ENCODE assay signal across 29 cellular contexts in genomic region chr1:29482991-29483390, GRCh38.
"Had no signal": no experiment of that assay in that cellular context is flagged by ENCODE, and none has a peak within 500 bp of the region (broad histone marks: within the 10 kb centered on the region; RNA-seq: fewer than 3 reads in every experiment).

No MANE protein-coding gene starts in this region.

- ATAC-seq: activated CD4-positive, CD25-positive, alpha-beta regulatory T cell treated with anti-CD3 and anti-CD28 coated beads, Interleukin-2, amount 50 U/mL, for 24 hours; activated CD8-positive, alpha-beta T cell treated with anti-CD3 and anti-CD28 coated beads for 36 hours; activated T-cell treated with anti-CD3 and anti-CD28 coated beads, Interleukin-2, amount 50 U/mL, for 4 hours; activated T-helper 17 cell treated with anti-CD3 and anti-CD28 coated beads, Interleukin-2, amount 50 U/mL, for 72 hours; body of pancreas; foreskin keratinocyte; gastrocnemius medialis; heart left ventricle; T-helper 17 cell had no signal

- H3K9me3 ChIP-seq: gastrocnemius medialis had no signal

- H3K4me3 ChIP-seq: body of pancreas, esophagus muscularis mucosa, gastrocnemius medialis, heart left ventricle had no signal

- H3K4me3 Mint-ChIP-seq: activated B cell treated with CpG ODN at 0.5 μM for 24 hours; activated CD8-positive, alpha-beta T cell treated with anti-CD3 and anti-CD28 coated beads for 36 hours; activated naive CD8-positive, alpha-beta T cell; activated T-cell treated with anti-CD3 and anti-CD28 coated beads, Interleukin-2, amount 50 U/mL, for 4 hours; activated T-helper 17 cell treated with anti-CD3 and anti-CD28 coated beads, Interleukin-2, amount 50 U/mL, for 72 hours; T-helper 17 cell; T-helper 2 cell treated with Interferon-gamma antibody and Interleukin-4, amounts not matched to agents 5 μg/mL and 100 μg/mL, for 36 hours had no signal

- H3K9me3 Mint-ChIP-seq: activated B cell treated with CpG ODN at 0.5 μM for 24 hours; activated CD8-positive, alpha-beta T cell treated with anti-CD3 and anti-CD28 coated beads for 36 hours; activated T-cell treated with anti-CD3 and anti-CD28 coated beads, Interleukin-2, amount 50 U/mL, for 4 hours; activated T-helper 17 cell treated with anti-CD3 and anti-CD28 coated beads, Interleukin-2, amount 50 U/mL, for 72 hours; T-helper 2 cell treated with Interferon-gamma antibody and Interleukin-4, amounts not matched to agents 5 μg/mL and 100 μg/mL, for 36 hours had no signal

- H3K27ac ChIP-seq: body of pancreas, esophagus muscularis mucosa, foreskin keratinocyte, gastrocnemius medialis, heart left ventricle, WERI-Rb-1 had no signal

- H3K36me3 Mint-ChIP-seq: activated naive CD8-positive, alpha-beta T cell had no signal

- H3K4me1 ChIP-seq: body of pancreas, esophagus muscularis mucosa, foreskin keratinocyte, gastrocnemius medialis, heart left ventricle had no signal

- DNase-seq: activated B cell treated with CpG ODN at 0.5 μM for 24 hours; activated CD4-positive, alpha-beta T cell treated with anti-CD3 and anti-CD28 coated beads for 48 hours; activated CD4-positive, alpha-beta T cell treated with anti-CD3 and anti-CD28 coated beads, Interleukin-2, amount 50 U/mL, for 1 hour; activated CD4-positive, alpha-beta T cell treated with anti-CD3 and anti-CD28 coated beads, Interleukin-2, amount 50 U/mL, for 48 hours; activated CD8-positive, alpha-beta memory T cell treated with anti-CD3 and anti-CD28 coated beads for 24 hours; activated CD8-positive, alpha-beta T cell treated with anti-CD3 and anti-CD28 coated beads for 36 hours; activated effector memory CD4-positive, alpha-beta T cell treated with Interleukin-2 at 50 U/mL for 16 hours; activated gamma-delta T cell treated with Interleukin-2 at 50 U/mL for 16 hours; activated naive CD4-positive, alpha-beta T cell treated with anti-CD3 and anti-CD28 coated beads, Interleukin-2, amount 50 U/mL, for 16 hours; activated naive CD4-positive, alpha-beta T cell treated with Interleukin-2 at 50 U/mL for 16 hours; activated T-cell treated with anti-CD3 and anti-CD28 coated beads, Interleukin-2, amount 50 U/mL, for 4 hours; amygdala; body of pancreas; caudate nucleus; effector memory CD4-positive, alpha-beta T cell; erythroblast; foreskin keratinocyte; gastrocnemius medialis; glutamatergic neuron; heart left ventricle; T-helper 1 cell; T-helper 17 cell; T1000; WERI-Rb-1 had no signal

- H3K27ac Mint-ChIP-seq: activated B cell treated with CpG ODN at 0.5 μM for 24 hours; activated CD8-positive, alpha-beta T cell treated with anti-CD3 and anti-CD28 coated beads for 36 hours; activated naive CD8-positive, alpha-beta T cell; activated T-helper 17 cell treated with anti-CD3 and anti-CD28 coated beads, Interleukin-2, amount 50 U/mL, for 72 hours; T-helper 17 cell; T-helper 2 cell treated with Interferon-gamma antibody and Interleukin-4, amounts not matched to agents 5 μg/mL and 100 μg/mL, for 36 hours had no signal

- H3K27me3 ChIP-seq: body of pancreas had no signal

- H3K4me1 Mint-ChIP-seq: activated B cell treated with CpG ODN at 0.5 μM for 24 hours; activated T-helper 17 cell treated with anti-CD3 and anti-CD28 coated beads, Interleukin-2, amount 50 U/mL, for 72 hours; T-helper 17 cell had no signal

- H3K36me3 ChIP-seq: esophagus muscularis mucosa, gastrocnemius medialis, heart left ventricle, WERI-Rb-1 had no signal
